ENCODE assay signal across 11 cellular contexts in the genomic region with DNA sequence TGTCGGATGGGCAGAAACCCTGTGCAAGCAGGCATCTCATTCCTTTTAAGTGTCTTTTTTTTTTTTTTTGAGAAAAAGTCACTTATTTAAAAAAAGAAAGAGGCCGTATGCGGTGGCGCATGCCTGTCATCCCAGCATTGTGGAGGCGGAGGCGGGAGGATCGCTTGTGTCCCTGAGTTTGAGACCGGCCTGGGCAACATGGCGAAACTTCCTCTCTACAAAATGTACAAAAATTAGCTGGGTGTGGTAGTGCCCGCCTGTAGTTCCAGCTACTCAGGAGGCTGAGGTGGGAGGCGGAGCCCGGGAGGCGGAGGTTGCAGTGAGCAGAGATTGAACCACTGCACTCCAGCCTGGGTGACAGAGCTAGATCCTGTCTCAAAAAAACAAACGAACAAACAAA. TPM values are rescaled to one million over a fixed set of nuclear protein-coding genes. Genes with fewer than 3 reads are reported as not detected.
DNase-seq lines count a peak whose midpoint lies in the region; ATAC-seq and TF ChIP-seq lines count a peak whose summit lies in the region.
"Had no signal": no experiment of that assay in that cellular context is flagged by ENCODE, and none has a peak within 500 bp of the region (broad histone marks: within the 10 kb centered on the region; RNA-seq: fewer than 3 reads in every experiment).

No MANE protein-coding gene starts in this region.

- H3K4me3 Mint-ChIP-seq in HFFc6 (peak overlapping the region; percentile 97; the same call in 1 of the 2 replicates), chondrocyte (ENCODE audit: unreplicated experiment) (no peak overlapping the region), naive B cell (peak overlapping the region in 6 of 8 donors; percentile 5 to 97 (median 96))

- in situ Hi-C loops in transverse colon (cut with MboI; ENCODE audit: low pct_ligation_motif_present in 1 of 4, low pct_unique_long_range_greater_than_20kb in 1 of 4, low sequenced_read_pairs in 3 of 4), result no loop called here

- no peak overlapping the region for H3K27ac Mint-ChIP-seq in HFFc6
- H3K27ac Mint-ChIP-seq in chondrocyte (ENCODE audit: unreplicated experiment), result peak overlapping the region; percentile 36
- no peak overlapping the region for H3K27ac Mint-ChIP-seq in naive B cell
- H3K27ac Mint-ChIP-seq: activated naive CD8-positive, alpha-beta T cell treated with anti-CD3 and anti-CD28 coated beads, Interleukin-2, amount 10 ng/mL, durations not matched to agents 7 days and 5 days had no signal

- DNase-seq in AG10803 (ENCODE audit: low read depth) (no peak), HFFc6 (no peak), chondrocyte (ENCODE audit: low spot score) (no peak), naive B cell (no peak), NCI-H1694 (lab: John Stamatoyannopoulos, UW) (no peak), retina (no peak), transverse colon (no peak), AG08395 (ENCODE audit: low spot score) (no peak)
- DNase-seq: activated naive CD8-positive, alpha-beta T cell treated with anti-CD3 and anti-CD28 coated beads, Interleukin-2, amount 10 ng/mL, durations not matched to agents 7 days and 5 days; SHP77 treated with DMSO at 0.1 percent for 48 hours had no signal

- WGBS in transverse colon (ENCODE audit: low coverage in 1 of 2), 2 donors, result 85% methylated on average over 9 to 14 of the region's 14 CpGs

- H3K4me1 Mint-ChIP-seq in HFFc6 (ENCODE audit: low read depth) (peaks cover 32% of the 10 kb centered on the region), chondrocyte (ENCODE audit: low read depth) (peaks cover 17% of the 10 kb centered on the region), naive B cell (peaks cover 16 to 45% (median 27%) of the 10 kb centered on the region in 3 donors)

- no peak for TF ChIP-seq POLR2A in transverse colon (IDR thresholded peaks at IDR 0.05)

- H3K9me3 ChIP-seq in transverse colon, result no peaks in the 10 kb centered on the region

- H3K36me3 Mint-ChIP-seq in HFFc6 (ENCODE audit: low read depth) (no peaks in the 10 kb centered on the region), chondrocyte (ENCODE audit: low read depth) (no peaks in the 10 kb centered on the region), naive B cell (peaks cover 0 to 14% of the 10 kb centered on the region in 2 donors)

- H3K9me3 Mint-ChIP-seq in HFFc6 (no peaks in the 10 kb centered on the region), chondrocyte (ENCODE audit: low read depth) (no peaks in the 10 kb centered on the region), naive B cell (peaks cover 0 to 2% (median 0%) of the 10 kb centered on the region in 7 donors)
- H3K9me3 Mint-ChIP-seq: activated naive CD8-positive, alpha-beta T cell treated with anti-CD3 and anti-CD28 coated beads, Interleukin-2, amount 10 ng/mL, durations not matched to agents 7 days and 5 days had no signal

- TF ChIP-seq CTCF in AG10803 (conservative IDR thresholded peaks at IDR 0.05; ENCODE audit: low read length), result no peak
- no peak for TF ChIP-seq CTCF in HFFc6 (IDR thresholded peaks at IDR 0.05)
- TF ChIP-seq CTCF in chondrocyte (IDR thresholded peaks at IDR 0.05), result no peak
- TF ChIP-seq CTCF in transverse colon (IDR thresholded peaks at IDR 0.05), result no peak

- peaks cover 11% of the 10 kb centered on the region for H3K27me3 ChIP-seq in transverse colon

- intact Hi-C loops in transverse colon (cut with DNase I; ENCODE audit: low total_unique reads), result no loop called here

- H3K4me3 ChIP-seq in AG10803 (ENCODE audit: low read length) (peak overlapping the region; percentile 80), transverse colon (peak overlapping the region in 2 of 4 donors; percentile 58 to 77)
- H3K4me3 ChIP-seq: K562 had no signal

- H3K27me3 Mint-ChIP-seq in HFFc6 (ENCODE audit: insufficient read depth) (peaks cover 9% of the 10 kb centered on the region), chondrocyte (ENCODE audit: low read depth) (peaks cover 16% of the 10 kb centered on the region), naive B cell (peaks cover 47 to 73% (median 71%) of the 10 kb centered on the region in 3 donors)

- H3K27ac ChIP-seq in transverse colon, result peak overlapping the region in 1 of 4 donors; percentile 71

- TF ChIP-seq EP300 in transverse colon (IDR thresholded peaks at IDR 0.05; ENCODE audit: low read depth), result no peak

- H3K36me3 ChIP-seq in transverse colon, result no peaks in the 10 kb centered on the region

- ATAC-seq in naive B cell (ENCODE audit: low read depth in 2 of 2), result no peak
- ATAC-seq: K562 had no signal

- H3K4me1 ChIP-seq in transverse colon, result peaks cover 0 to 40% (median 19%) of the 10 kb centered on the region in 4 donors

RNA-seq across cellular contexts. Expression of gene GPR137B, which starts 1.7 kb away (rescaled TPM):
- 10 to 100 TPM in 5 of 6 experiments, 1 to 10 TPM in 1; 9.7 to 13.8 (median 11.9) TPM for total RNA-seq in HFFc6 (2021; fragmentation: NEBNext Ultra II Directional; extraction: Animal tissue kit (Norgen Biotek cat#: 25700))
- total RNA-seq in chondrocyte (12.2 to 13.4 TPM (median 13.1 TPM) in 3 replicates), transverse colon (10 to 100 TPM in 3 of 4 donors, 1 to 10 TPM in 1; 6.0 to 16.2 (median 11.5) TPM)
- polyA plus RNA-seq in naive B cell (ENCODE audit: low read depth in 6 of 6), result 1 to 10 TPM; 1.1 to 4.0 (median 2.6) TPM
